Comparison of ENCODE assay signal across 16 cellular contexts in the genomic region with DNA sequence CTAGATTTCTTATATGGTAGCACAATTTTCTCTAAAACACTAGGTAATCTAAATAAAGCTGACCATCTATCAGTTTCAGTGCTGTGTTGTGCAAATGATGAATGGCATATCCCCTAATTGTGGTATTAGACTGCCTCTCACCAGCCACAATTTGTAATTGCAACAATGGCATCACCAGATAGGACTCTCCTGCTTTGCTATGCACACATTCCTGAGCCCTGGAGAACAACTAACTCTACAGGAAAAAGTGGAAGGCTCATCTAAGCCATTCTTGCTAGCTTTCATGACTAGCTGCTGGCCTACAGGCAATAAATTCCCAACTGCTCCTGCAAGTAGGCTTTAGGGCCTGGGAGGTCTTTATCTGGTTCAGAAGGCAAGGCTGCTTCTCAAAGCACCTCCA.
DNase-seq lines count a peak whose midpoint lies in the region; ATAC-seq, FAIRE-seq and TF ChIP-seq lines count a peak whose summit lies in the region.
"Had no signal": no experiment of that assay in that cellular context is flagged by ENCODE, and none has a peak within 500 bp of the region (broad histone marks: within the 10 kb centered on the region; RNA-seq: fewer than 3 reads in every experiment).

No MANE protein-coding gene starts in this region.

- H3K79me2 ChIP-seq in endothelial cell of umbilical vein (ENCODE audit: control insufficient read depth, insufficient read depth, low read length) = no peaks in the 10 kb centered on the region

- intact Hi-C loops in endothelial cell of umbilical vein (cut with micrococcal nuclease) = loop anchor here (1.0 to 2.0 kb wide), 4 partner anchors 264 to 810 kb away; no protein-coding TSS in a partner anchor

- no peaks in the 10 kb centered on the region for H4K20me1 ChIP-seq in endothelial cell of umbilical vein (replicated peaks; ENCODE audit: control insufficient read depth, extremely low read depth, insufficient read depth, low read length)

- H3K27me3 ChIP-seq in endothelial cell of umbilical vein (ENCODE audit: control insufficient read depth in 2 of 2, insufficient read depth in 2 of 2, low read length in 2 of 2) = no peaks in the 10 kb centered on the region
- H3K27me3 ChIP-seq: gastroesophageal sphincter, Peyer's patch, tibial artery had no signal

- TF ChIP-seq CTCF in endothelial cell of umbilical vein (IDR thresholded peaks at IDR 0.05; ENCODE audit: extremely low read depth in 1 of 2, insufficient read depth in 1 of 2, low read depth in 1 of 2, low read length in 2 of 2) = peak; percentile 9 to 34

- POLR2A ChIA-PET in endothelial cell of umbilical vein (lab: Charles Lee) = no interaction called here

- no peak overlapping the region for H3K4me3 ChIP-seq in endothelial cell of umbilical vein (replicated peaks in 1 of 3; ENCODE audit: insufficient read depth in 1 of 3, low read depth in 1 of 3, low read length in 3 of 3)
- H3K4me3 ChIP-seq: gastroesophageal sphincter, Peyer's patch, prostate gland, tibial artery had no signal

- no peaks in the 10 kb centered on the region for H3K4me1 ChIP-seq in endothelial cell of umbilical vein (ENCODE audit: control insufficient read depth, extremely low read depth, insufficient read depth, low read length)
- H3K4me1 ChIP-seq: gastroesophageal sphincter, Peyer's patch, prostate gland, tibial artery had no signal

- no peak for ATAC-seq in HG03342 (IDR thresholded peaks at IDR 0.05; ENCODE audit: unreplicated experiment)
- ATAC-seq in GM21786 (IDR thresholded peaks at IDR 0.05; ENCODE audit: unreplicated experiment) = no peak
- ATAC-seq: gastroesophageal sphincter had no signal

- no peaks in the 10 kb centered on the region for H3K9me1 ChIP-seq in endothelial cell of umbilical vein (replicated peaks; ENCODE audit: control insufficient read depth, extremely low read depth, insufficient read depth, low read length)

- no peak overlapping the region for H3K4me2 ChIP-seq in endothelial cell of umbilical vein (ENCODE audit: insufficient read depth, low read length)

- no peak overlapping the region for H3K27ac ChIP-seq in endothelial cell of umbilical vein (ENCODE audit: insufficient read depth, low read depth, low read length)
- H3K27ac ChIP-seq: gastroesophageal sphincter, Peyer's patch, prostate gland, tibial artery had no signal

- no TSS peak for BruUV-seq in endothelial cell of umbilical vein (replicated peaks; lab: Mats Ljungman, UMichigan)

- H2AFZ ChIP-seq in endothelial cell of umbilical vein (ENCODE audit: low read depth, low read length) = no peak overlapping the region

- dilution Hi-C loops in endothelial cell of umbilical vein (cut with MboI; ENCODE audit: extremely low pct_ligation_motif_present, low sequenced_read_pairs) = no loop called here

- CTCF ChIA-PET in endothelial cell of umbilical vein (lab: Charles Lee) = interaction anchor here (1.3 to 3.8 kb wide), 6 partner anchors 263 to 809 kb away, joined by 3 to 19 read pairs (median 6); no protein-coding TSS in a partner anchor

- DNase-seq in A172 (ENCODE audit: low spot score) = peak; percentile 5
- peak; percentile 49 for DNase-seq in HT-29 (ENCODE audit: low spot score)
- DNase-seq in RPMI7951 (ENCODE audit: low read depth) = peak; percentile 1
- peak; percentile 58 for DNase-seq in endothelial cell of umbilical vein (ENCODE audit: low read depth, low spot score)
- no peak for DNase-seq in activated CD4-positive, alpha-beta T cell treated with anti-CD3 and anti-CD28 coated beads for 4 hours
- no peak for DNase-seq in NK-92 (lab: John Stamatoyannopoulos, UW; ENCODE audit: unreplicated experiment)
- DNase-seq: activated CD4-positive, alpha-beta memory T cell treated with anti-CD3 and anti-CD28 coated beads for 36 hours; effector CD4-positive, alpha-beta T cell; NCI-H1048; NCI-H2171; Peyer's patch; tibial artery had no signal

- no peaks in the 10 kb centered on the region for H3K36me3 ChIP-seq in endothelial cell of umbilical vein (ENCODE audit: control insufficient read depth in 2 of 2, extremely low read depth in 1 of 2, insufficient read depth in 2 of 2, low read length in 2 of 2)
- H3K36me3 ChIP-seq: gastroesophageal sphincter, Peyer's patch, prostate gland, tibial artery had no signal

- H3K9ac ChIP-seq in endothelial cell of umbilical vein (replicated peaks; ENCODE audit: extremely low read depth, insufficient read depth, low read length) = no peak overlapping the region

- peak; percentile 43 for FAIRE-seq in endothelial cell of umbilical vein (lab: Jason Lieb, UNC)

- H3K9me3 ChIP-seq in endothelial cell of umbilical vein (replicated peaks; ENCODE audit: control insufficient read depth, insufficient read depth, low read length) = no peaks in the 10 kb centered on the region
- H3K9me3 ChIP-seq: gastroesophageal sphincter, Peyer's patch, prostate gland had no signal

- no peak for TF ChIP-seq POLR2A in endothelial cell of umbilical vein (IDR thresholded peaks at IDR 0.05; ENCODE audit: low read depth, low read length)

TF ChIP-seq in endothelial cell of umbilical vein, 7 proteins besides CTCF, POLR2A, EP300 and RAD21:
- TF ChIP-seq MYC (IDR thresholded peaks at IDR 0.05; ENCODE audit: low read depth, low read length) = no peak
- TF ChIP-seq EZH2 (IDR thresholded peaks at IDR 0.05; ENCODE audit: borderline replicate concordance, low read depth, low read length, severe bottlenecking) = no peak
- no peak for TF ChIP-seq JUN (IDR thresholded peaks at IDR 0.05; ENCODE audit: borderline replicate concordance, insufficient read depth, insufficient read length, low read depth)
- TF ChIP-seq POLR2AphosphoS5 (IDR thresholded peaks at IDR 0.05; ENCODE audit: insufficient read depth, low read depth, low read length) = no peak
- TF ChIP-seq, protein P1, sequence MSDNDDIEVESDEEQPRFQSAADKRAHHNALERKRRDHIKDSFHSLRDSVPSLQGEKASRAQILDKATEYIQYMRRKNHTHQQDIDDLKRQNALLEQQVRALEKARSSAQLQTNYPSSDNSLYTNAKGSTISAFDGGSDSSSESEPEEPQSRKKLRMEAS (IDR thresholded peaks at IDR 0.05; ENCODE audit: insufficient read depth, insufficient read length) = no peak
- no peak for TF ChIP-seq FOS (IDR thresholded peaks at IDR 0.05; ENCODE audit: borderline replicate concordance, insufficient read depth, low read length)
- no peak for TF ChIP-seq GATA2 (IDR thresholded peaks at IDR 0.05; ENCODE audit: insufficient read depth, insufficient read length, low read depth, low read length)
TF ChIP-seq in endothelial cell of umbilical vein: peak in this region for 0.

Comparison
In these comparisons a context has a peak if more than half of its experiments do, and no peak if none do; other contexts are left out.
1. DNase-seq: peak in A172 (single experiment), HT-29 (single experiment), RPMI7951 (single experiment) and endothelial cell of umbilical vein (single experiment); none in activated CD4-positive, alpha-beta T cell treated with anti-CD3 and anti-CD28 coated beads for 4 hours (0 of 2) and NK-92 (single experiment).